Comparison of ENCODE assay signal across 8 cellular contexts in the genomic region with DNA sequence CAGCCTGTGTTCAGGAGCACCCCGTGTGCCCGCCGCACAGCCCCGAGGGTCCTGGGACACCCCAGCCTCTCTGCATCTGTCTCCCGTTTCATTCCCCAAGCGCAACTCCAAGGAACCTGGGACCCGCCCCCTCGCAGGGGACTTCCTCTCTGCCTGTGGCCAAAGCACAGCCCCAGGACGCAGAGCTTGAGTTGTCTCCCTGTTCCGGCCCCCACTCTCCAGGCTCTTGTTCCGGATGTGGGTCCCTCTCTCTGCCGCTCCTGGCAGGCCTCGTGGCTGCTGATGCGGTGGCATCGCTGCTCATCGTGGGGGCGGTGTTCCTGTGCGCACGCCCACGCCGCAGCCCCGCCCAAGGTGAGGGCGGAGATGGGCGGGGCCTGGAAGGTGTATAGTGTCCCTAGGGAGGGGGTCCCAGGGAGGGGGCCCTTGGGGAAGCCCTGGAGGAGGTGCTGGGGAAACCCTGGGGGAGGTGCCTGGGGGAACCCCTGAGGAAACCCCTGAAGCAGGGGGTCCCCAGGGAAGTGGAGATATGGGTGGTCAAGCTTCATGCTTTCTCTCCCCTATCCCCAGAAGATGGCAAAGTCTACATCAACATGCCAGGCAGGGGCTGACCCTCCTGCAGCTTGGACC. TPM values are rescaled to one million over a fixed set of nuclear protein-coding genes. Genes with fewer than 3 reads are reported as not detected.
DNase-seq lines count a peak whose midpoint lies in the region; ATAC-seq lines count a peak whose summit lies in the region.

No MANE protein-coding gene starts in this region.

- peak; percentile 25 for ATAC-seq in Right ventricle myocardium inferior

- H3K4me3 ChIP-seq in BLaER1 = peak overlapping the region; percentile 57
- H3K4me3 ChIP-seq in HUES48 (ENCODE audit: low read depth, low read length) = peak overlapping the region; percentile 68

- H3K9ac ChIP-seq in BLaER1 = peak overlapping the region; percentile 74
- H3K9ac ChIP-seq in HUES48 (ENCODE audit: low read depth, low read length) = peak overlapping the region; percentile 12; the same call in 1 of the 2 replicates

- H3K27ac ChIP-seq in BLaER1 = peak overlapping the region; percentile 87
- peak overlapping the region; percentile 2 for H3K27ac ChIP-seq in HUES48 (ENCODE audit: low read depth, low read length)

- H3K27me3 ChIP-seq in BLaER1 (no peaks in the 10 kb centered on the region), HUES48 (ENCODE audit: control insufficient read depth, insufficient read depth, low read length) (peaks cover 8% of the 10 kb centered on the region; the same call in 1 of the 2 replicates)

- peak; percentile 67 for DNase-seq in GM19240 (ENCODE audit: insufficient read length, low spot score)
- peak; percentile 65 for DNase-seq in SK-MEL-5 (ENCODE audit: low read depth, low spot score)
- peak; percentile 85 for DNase-seq in activated naive CD4-positive, alpha-beta T cell treated with anti-CD3 and anti-CD28 coated beads, Interleukin-2, amount 50 U/mL, for 16 hours
- DNase-seq in Right ventricle myocardium inferior (ENCODE audit: missing footprints) = peak; percentile 95
- peak; percentile 74 for DNase-seq in pons (ENCODE audit: low spot score)
- DNase-seq in ureter (ENCODE audit: low spot score) = peak; percentile 82

- H3K36me3 ChIP-seq in BLaER1 (no peaks in the 10 kb centered on the region), HUES48 (ENCODE audit: control insufficient read depth, insufficient read depth, low read length) (no peaks in the 10 kb centered on the region)

- intact Hi-C loops in Right ventricle myocardium inferior (cut with DNase I) = no loop called here

- in situ Hi-C loops in SK-MEL-5 (cut with HindIII; ENCODE audit: low pct_unique_long_range_greater_than_20kb, low sequenced_read_pairs) = no loop called here

- no peaks in the 10 kb centered on the region for H4K20me1 ChIP-seq in BLaER1

- H3K4me2 ChIP-seq in BLaER1 = peak overlapping the region; percentile 96

- H3K4me1 ChIP-seq in BLaER1 (peaks cover 77% of the 10 kb centered on the region), HUES48 (ENCODE audit: control insufficient read depth, insufficient read depth, low read length) (peaks cover 14% of the 10 kb centered on the region; the same call in 1 of the 2 replicates)

- H3K9me3 ChIP-seq in BLaER1 = no peaks in the 10 kb centered on the region
- no peaks in the 10 kb centered on the region for H3K9me3 ChIP-seq in HUES48 (ENCODE audit: control insufficient read depth, insufficient read depth, low read length)

RNA-seq across cellular contexts. Expression of gene HCST, which starts 1.3 kb away (rescaled TPM):
- total RNA-seq in SK-MEL-5 (2014; rRNA removed; shearing (Covaris generic)) = not detected in 2 replicates
- not detected in 2 replicates for polyA plus RNA-seq in SK-MEL-5 (2015; cell fraction: cytosol; rRNA removed)
- not detected in 2 replicates for polyA plus RNA-seq in SK-MEL-5 (2015; cell fraction: nucleus; rRNA removed)
- total RNA-seq in Right ventricle myocardium inferior = 6.3 TPM
- total RNA-seq in ureter = 6.8 TPM

RNA-seq across cellular contexts. Expression of gene NFKBID, which starts 3.3 kb away (rescaled TPM):
- total RNA-seq in SK-MEL-5 (2014; rRNA removed; shearing (Covaris generic)) = 1.1 and 1.9 TPM in 2 replicates
- polyA plus RNA-seq in SK-MEL-5 (2015; cell fraction: cytosol; rRNA removed) = 1.6 and 1.9 TPM in 2 replicates
- polyA plus RNA-seq in SK-MEL-5 (2015; cell fraction: nucleus; rRNA removed) = 17.7 and 27.1 TPM in 2 replicates
- total RNA-seq in Right ventricle myocardium inferior (2.1 TPM), ureter (14.1 TPM)

RNA-seq across cellular contexts. Expression of gene TYROBP, which starts 4.4 kb away (rescaled TPM):
- not detected in 2 replicates for total RNA-seq in SK-MEL-5 (2014; rRNA removed; shearing (Covaris generic))
- not detected in 2 replicates for polyA plus RNA-seq in SK-MEL-5 (2015; cell fraction: cytosol; rRNA removed)
- polyA plus RNA-seq in SK-MEL-5 (2015; cell fraction: nucleus; rRNA removed) = not detected in 2 replicates
- total RNA-seq in Right ventricle myocardium inferior = 34.5 TPM
- 18.7 TPM for total RNA-seq in ureter

RNA-seq across cellular contexts. Expression of gene LRFN3, which starts 32.5 kb away (rescaled TPM):
- 1.8 and 3.3 TPM in 2 replicates for total RNA-seq in SK-MEL-5 (2014; rRNA removed; shearing (Covaris generic))
- 25.6 and 27.5 TPM in 2 replicates for polyA plus RNA-seq in SK-MEL-5 (2015; cell fraction: cytosol; rRNA removed)
- polyA plus RNA-seq in SK-MEL-5 (2015; cell fraction: nucleus; rRNA removed) = 1.1 and 8.3 TPM in 2 replicates
- 8.4 TPM for total RNA-seq in Right ventricle myocardium inferior
- total RNA-seq in ureter = 9.6 TPM

RNA-seq across cellular contexts. Expression of gene APLP1, which starts 35.3 kb away (rescaled TPM):
- 9.2 and 13.5 TPM in 2 replicates for total RNA-seq in SK-MEL-5 (2014; rRNA removed; shearing (Covaris generic))
- polyA plus RNA-seq in SK-MEL-5 (2015; cell fraction: cytosol; rRNA removed) = 35.6 and 55.6 TPM in 2 replicates
- 12.0 and 12.6 TPM in 2 replicates for polyA plus RNA-seq in SK-MEL-5 (2015; cell fraction: nucleus; rRNA removed)
- total RNA-seq in Right ventricle myocardium inferior (20.5 TPM), ureter (6.2 TPM)

Comparison
In these comparisons a context has a peak if more than half of its experiments do, and no peak if none do; other contexts are left out.
1. Peak in every context shown above with its lines: DNase-seq, ATAC-seq, H3K4me3 ChIP-seq and H3K27ac ChIP-seq.
2. RNA of gene TYROBP, which starts 4.4 kb away (total RNA-seq): 34.5 TPM in Right ventricle myocardium inferior (single experiment) and 18.7 TPM in ureter (single experiment); not detected in SK-MEL-5; every median in the first group is over 10 times any median in the second.